31 cellular contexts compared by ENCODE assay signal in genomic region chr19:46386151-46386550, GRCh38. TPM values are rescaled to one million over a fixed set of nuclear protein-coding genes. Genes with fewer than 3 reads are reported as not detected.
A peak's percentile ranks its signal among the peaks of the same experiment; 100 is the strongest.
DNase-seq lines count a peak whose midpoint lies in the region; ATAC-seq, FAIRE-seq and TF ChIP-seq lines count a peak whose summit lies in the region.
"Had no signal": no experiment of that assay in that cellular context is flagged by ENCODE, and none has a peak within 500 bp of the region (broad histone marks: within the 10 kb centered on the region; RNA-seq: fewer than 3 reads in every experiment).

No MANE protein-coding gene starts in this region.

- TF ChIP-seq CTCF in astrocyte (IDR thresholded peaks at IDR 0.05; ENCODE audit: insufficient read depth, low read depth, low read length) (no peak), right lobe of liver (IDR thresholded peaks at IDR 0.05) (no peak), D721Med (IDR thresholded peaks at IDR 0.05; ENCODE audit: insufficient read depth, missing control alignments) (no peak)

- H3K4me1 Mint-ChIP-seq in activated naive CD4-positive, alpha-beta T cell treated with anti-CD3 and anti-CD28 coated beads, Interleukin-2, amount 10 ng/mL, durations not matched to agents 7 days and 5 days, result no peaks in the 10 kb centered on the region
- no peaks in the 10 kb centered on the region for H3K4me1 Mint-ChIP-seq in astrocyte (ENCODE audit: low read depth, unreplicated experiment)
- peaks cover 2 to 3% of the 10 kb centered on the region in 2 donors for H3K4me1 Mint-ChIP-seq in stimulated activated naive B cell treated with anti-CD40 and anti-IgM and Interleukin-4, amounts not matched to agents 10 μg/mL and 1 μg/mL and 100 μg/mL, for 72 hours
- H3K4me1 Mint-ChIP-seq: activated T-helper 17 cell treated with anti-CD3 and anti-CD28 coated beads, Interleukin-2, amount 50 U/mL, for 72 hours; T-helper 17 cell had no signal

- no peak for TF ChIP-seq POLR2A in right lobe of liver (IDR thresholded peaks at IDR 0.05)

- H3K4me3 ChIP-seq in astrocyte (ENCODE audit: insufficient read depth, low read depth, low read length), result no peak overlapping the region
- no peak overlapping the region for H3K4me3 ChIP-seq in right lobe of liver
- H3K4me3 ChIP-seq: ascending aorta, cardiac muscle cell, lung had no signal

- no peak overlapping the region for H3K4me3 Mint-ChIP-seq in activated naive CD4-positive, alpha-beta T cell treated with anti-CD3 and anti-CD28 coated beads, Interleukin-2, amount 10 ng/mL, durations not matched to agents 7 days and 5 days
- H3K4me3 Mint-ChIP-seq in astrocyte (ENCODE audit: unreplicated experiment), result no peak overlapping the region
- no peak overlapping the region for H3K4me3 Mint-ChIP-seq in stimulated activated naive B cell treated with anti-CD40 and anti-IgM and Interleukin-4, amounts not matched to agents 10 μg/mL and 1 μg/mL and 100 μg/mL, for 72 hours
- H3K4me3 Mint-ChIP-seq: activated naive CD8-positive, alpha-beta T cell; activated T-helper 17 cell treated with anti-CD3 and anti-CD28 coated beads, Interleukin-2, amount 50 U/mL, for 72 hours; effector memory CD8-positive, alpha-beta T cell; natural killer cell; T-helper 17 cell had no signal

- FAIRE-seq in astrocyte (lab: Jason Lieb, UNC), result no peak
- no peak for FAIRE-seq in D721Med (lab: Jason Lieb, UNC)
- FAIRE-seq: A204.1, islet of Langerhans, TTC549 had no signal

- H3K27ac Mint-ChIP-seq in activated naive CD4-positive, alpha-beta T cell treated with anti-CD3 and anti-CD28 coated beads, Interleukin-2, amount 10 ng/mL, durations not matched to agents 7 days and 5 days, result peak overlapping the region; percentile 33
- peak overlapping the region; percentile 58 for H3K27ac Mint-ChIP-seq in astrocyte (ENCODE audit: unreplicated experiment)
- H3K27ac Mint-ChIP-seq in stimulated activated naive B cell treated with anti-CD40 and anti-IgM and Interleukin-4, amounts not matched to agents 10 μg/mL and 1 μg/mL and 100 μg/mL, for 72 hours, result peak overlapping the region; percentile 76
- H3K27ac Mint-ChIP-seq: activated naive CD8-positive, alpha-beta T cell; activated T-helper 17 cell treated with anti-CD3 and anti-CD28 coated beads, Interleukin-2, amount 50 U/mL, for 72 hours; T-helper 17 cell had no signal

- H3K9me3 ChIP-seq in astrocyte (ENCODE audit: insufficient read depth, low read depth, low read length) (peaks cover 5% of the 10 kb centered on the region), right lobe of liver (no peaks in the 10 kb centered on the region)
- H3K9me3 ChIP-seq: ascending aorta had no signal

- H3K27ac ChIP-seq in astrocyte (ENCODE audit: low read depth, low read length) (no peak overlapping the region), right lobe of liver (no peak overlapping the region)
- H3K27ac ChIP-seq: ascending aorta, cardiac muscle cell had no signal

- intact Hi-C loops in right lobe of liver (cut with DNase I), result loop anchor here in 1 of 2 donors (10.0 kb wide), 1 partner anchor 101 kb away; no protein-coding TSS in a partner anchor

- peaks cover 66% of the 10 kb centered on the region for H3K36me3 Mint-ChIP-seq in activated naive CD4-positive, alpha-beta T cell treated with anti-CD3 and anti-CD28 coated beads, Interleukin-2, amount 10 ng/mL, durations not matched to agents 7 days and 5 days
- H3K36me3 Mint-ChIP-seq in astrocyte (ENCODE audit: low read depth, unreplicated experiment), result peaks cover 37% of the 10 kb centered on the region
- H3K36me3 Mint-ChIP-seq in stimulated activated naive B cell treated with anti-CD40 and anti-IgM and Interleukin-4, amounts not matched to agents 10 μg/mL and 1 μg/mL and 100 μg/mL, for 72 hours, result peaks cover 70 to 82% of the 10 kb centered on the region in 2 donors

- peak; percentile 14 to 71 (median 38) for ATAC-seq in right lobe of liver
- no peak for ATAC-seq in stimulated activated naive B cell treated with anti-CD40 and anti-IgM and Interleukin-4, amounts not matched to agents 10 μg/mL and 1 μg/mL and 100 μg/mL, for 72 hours (replicated peaks)
- ATAC-seq in HG03108 (IDR thresholded peaks at IDR 0.05; ENCODE audit: unreplicated experiment), result no peak
- no peak for ATAC-seq in HG03432 (IDR thresholded peaks at IDR 0.05; ENCODE audit: unreplicated experiment)
- ATAC-seq: activated T-helper 17 cell treated with anti-CD3 and anti-CD28 coated beads, Interleukin-2, amount 50 U/mL, for 72 hours; effector memory CD8-positive, alpha-beta T cell; natural killer cell; PC-3; T-helper 17 cell had no signal

- H3K27me3 ChIP-seq in astrocyte (ENCODE audit: insufficient read depth, low read length), result no peaks in the 10 kb centered on the region
- H3K27me3 ChIP-seq in right lobe of liver, result no peaks in the 10 kb centered on the region
- H3K27me3 ChIP-seq: ascending aorta, cardiac muscle cell had no signal

- 40% methylated on average over 3 of the region's 10 CpGs for WGBS in right lobe of liver (ENCODE audit: insufficient coverage, low coverage, low lambda C conversion rate, missing lambda C conversion rate)

- peaks cover 4% of the 10 kb centered on the region for H3K9me3 Mint-ChIP-seq in activated naive CD4-positive, alpha-beta T cell treated with anti-CD3 and anti-CD28 coated beads, Interleukin-2, amount 10 ng/mL, durations not matched to agents 7 days and 5 days
- no peaks in the 10 kb centered on the region for H3K9me3 Mint-ChIP-seq in astrocyte (ENCODE audit: unreplicated experiment)
- H3K9me3 Mint-ChIP-seq in stimulated activated naive B cell treated with anti-CD40 and anti-IgM and Interleukin-4, amounts not matched to agents 10 μg/mL and 1 μg/mL and 100 μg/mL, for 72 hours, result no peaks in the 10 kb centered on the region
- H3K9me3 Mint-ChIP-seq: activated T-helper 17 cell treated with anti-CD3 and anti-CD28 coated beads, Interleukin-2, amount 50 U/mL, for 72 hours; effector memory CD8-positive, alpha-beta T cell; natural killer cell had no signal

- no peak overlapping the region for H3K9ac ChIP-seq in astrocyte (ENCODE audit: low read length)

- H3K27me3 Mint-ChIP-seq in activated naive CD4-positive, alpha-beta T cell treated with anti-CD3 and anti-CD28 coated beads, Interleukin-2, amount 10 ng/mL, durations not matched to agents 7 days and 5 days, result no peaks in the 10 kb centered on the region
- H3K27me3 Mint-ChIP-seq in astrocyte (ENCODE audit: low read depth, unreplicated experiment), result no peaks in the 10 kb centered on the region
- H3K27me3 Mint-ChIP-seq in stimulated activated naive B cell treated with anti-CD40 and anti-IgM and Interleukin-4, amounts not matched to agents 10 μg/mL and 1 μg/mL and 100 μg/mL, for 72 hours, result no peaks in the 10 kb centered on the region
- H3K27me3 Mint-ChIP-seq: activated naive CD8-positive, alpha-beta T cell; activated T-helper 17 cell treated with anti-CD3 and anti-CD28 coated beads, Interleukin-2, amount 50 U/mL, for 72 hours; effector memory CD8-positive, alpha-beta T cell; T-helper 17 cell had no signal

- CTCF ChIA-PET in activated naive CD4-positive, alpha-beta T cell treated with anti-CD3 and anti-CD28 coated beads, Interleukin-2, amount 10 ng/mL, durations not matched to agents 7 days and 5 days (lab: Charles Lee), result interaction anchor here (2.9 kb wide), 1 partner anchor 10 kb away, joined by 9 read pairs; no protein-coding TSS in a partner anchor

- H3K79me2 ChIP-seq in astrocyte (ENCODE audit: insufficient read depth, low read length), result peaks cover 7% of the 10 kb centered on the region

- H3K4me1 ChIP-seq in astrocyte (ENCODE audit: insufficient read depth, low read length) (no peaks in the 10 kb centered on the region), right lobe of liver (no peaks in the 10 kb centered on the region)
- H3K4me1 ChIP-seq: ascending aorta had no signal

- peak; percentile 11 for DNase-seq in activated naive CD4-positive, alpha-beta T cell treated with anti-CD3 and anti-CD28 coated beads, Interleukin-2, amount 10 ng/mL, durations not matched to agents 7 days and 5 days
- DNase-seq in activated naive CD4-positive, alpha-beta T cell treated with anti-CD3 and anti-CD28 coated beads, Interleukin-2, amount 50 U/mL, for 16 hours, result no peak
- DNase-seq in astrocyte (ENCODE audit: low read depth) (no peak), right lobe of liver (peak in 2 of 3 donors; percentile 14 to 48), D721Med (ENCODE audit: insufficient read length, low spot score) (no peak)
- DNase-seq in stimulated activated naive B cell treated with anti-CD40 and anti-IgM and Interleukin-4, amounts not matched to agents 10 μg/mL and 1 μg/mL and 100 μg/mL, for 72 hours, result no peak
- DNase-seq: activated CD4-positive, alpha-beta T cell treated with anti-CD3 and anti-CD28 coated beads, Interleukin-2, amount 50 U/mL, for 48 hours; DND-41; effector memory CD8-positive, alpha-beta T cell; erythroblast; natural killer cell; NCI-H1436; NCI-H2081 treated with DMSO at 0.1 percent for 48 hours; NCI-H226; NCI-H526 treated with DMSO at 0.1 percent for 48 hours; PC-3; SHP77; stimulated activated naive CD4-positive, alpha-beta T cell treated with Interleukin-2 at 50 U/mL for 16 hours; T-helper 17 cell had no signal

- H2AFZ ChIP-seq in astrocyte (ENCODE audit: low read depth, low read length), result no peak overlapping the region

- peaks cover 31% of the 10 kb centered on the region for H3K36me3 ChIP-seq in astrocyte (ENCODE audit: insufficient read depth, low read length)
- H3K36me3 ChIP-seq in right lobe of liver, result peaks cover 4 to 48% (median 18%) of the 10 kb centered on the region in 4 donors

- no peak overlapping the region for H3K4me2 ChIP-seq in astrocyte (ENCODE audit: low read length)

- H4K20me1 ChIP-seq in astrocyte (ENCODE audit: insufficient read depth, low read length), result peaks cover 4% of the 10 kb centered on the region

RNA-seq across cellular contexts. Expression of gene CCDC8, which starts 27.2 kb away (rescaled TPM):
- total RNA-seq in astrocyte (35.5 and 45.5 TPM in 2 replicates), right lobe of liver (under 1 TPM in 5 of 6 experiments, not detected in 1; 0.26 to 0.55 (median 0.44) TPM)
- total RNA-seq: activated T-helper 17 cell treated with anti-CD3 and anti-CD28 coated beads, Interleukin-2, amount 50 U/mL, for 72 hours; mononuclear cell; natural killer cell; PC-3; T-helper 17 cell had no signal

RNA-seq across cellular contexts. Expression of gene PPP5C, which starts 39.3 kb away (rescaled TPM):
- total RNA-seq in astrocyte (68.8 and 70.9 TPM in 2 replicates), right lobe of liver (10 to 100 TPM; 23.9 to 47.8 (median 36.0) TPM)

RNA-seq across cellular contexts. Expression of gene PNMA8C, which starts 42.6 kb away (rescaled TPM):
- total RNA-seq in astrocyte (0.55 and 0.98 TPM in 2 replicates), right lobe of liver (not detected)
- total RNA-seq: activated T-helper 17 cell treated with anti-CD3 and anti-CD28 coated beads, Interleukin-2, amount 50 U/mL, for 72 hours; glomerular endothelial cell; mononuclear cell; PC-3 had no signal

Comparison
In these comparisons a context has a peak if more than half of its experiments do, and no peak if none do; other contexts are left out.
1. DNase-seq: peak in activated naive CD4-positive, alpha-beta T cell treated with anti-CD3 and anti-CD28 coated beads, Interleukin-2, amount 10 ng/mL, durations not matched to agents 7 days and 5 days (single experiment) and right lobe of liver (2 of 3); none in activated naive CD4-positive, alpha-beta T cell treated with anti-CD3 and anti-CD28 coated beads, Interleukin-2, amount 50 U/mL, for 16 hours (single experiment), astrocyte (single experiment), stimulated activated naive B cell treated with anti-CD40 and anti-IgM and Interleukin-4, amounts not matched to agents 10 μg/mL and 1 μg/mL and 100 μg/mL, for 72 hours (single experiment) and D721Med (single experiment).
2. ATAC-seq: peak in right lobe of liver (4 of 4); none in stimulated activated naive B cell treated with anti-CD40 and anti-IgM and Interleukin-4, amounts not matched to agents 10 μg/mL and 1 μg/mL and 100 μg/mL, for 72 hours (0 of 2), HG03108 (single experiment) and HG03432 (single experiment).
3. RNA of gene CCDC8, which starts 27.2 kb away (total RNA-seq): 35.5 to 45.5 TPM in astrocyte; 0.26 to 0.55 TPM in right lobe of liver; every median in the first group is over 10 times any median in the second.
4. Peak in every context shown above with its lines, with median percentiles within 50 percentile points of each other: H3K27ac Mint-ChIP-seq.